Comparison of ENCODE assay signal across 13 cellular contexts in genomic region chr14:32561520-32561919, GRCh38.
DNase-seq lines count a peak whose midpoint lies in the region; ATAC-seq and TF ChIP-seq lines count a peak whose summit lies in the region.
"Had no signal": no experiment of that assay in that cellular context is flagged by ENCODE, and none has a peak within 500 bp of the region (broad histone marks: within the 10 kb centered on the region; RNA-seq: fewer than 3 reads in every experiment).

No MANE protein-coding gene starts in this region.

- ATAC-seq in gastroesophageal sphincter (peak; percentile 72), GM19328 (IDR thresholded peaks at IDR 0.05; ENCODE audit: unreplicated experiment) (no peak)
- ATAC-seq: esophagus mucosa, WTC11 had no signal

- 6% methylated on average over 1 of the region's 1 CpG for WGBS in SK-N-SH (ENCODE audit: low lambda C conversion rate)
- 0 to 17% methylated on average over 1 of the region's 1 CpG for WGBS in gastroesophageal sphincter (ENCODE audit: low coverage in 1 of 2), 2 donors

- no peak for TF ChIP-seq POLR2A in gastroesophageal sphincter (IDR thresholded peaks at IDR 0.05)

- H3F3A ChIP-seq in SK-N-SH (replicated peaks; ENCODE audit: insufficient read depth) = peaks cover 34% of the 10 kb centered on the region

- peak; percentile 29 for DNase-seq in ELR (ENCODE audit: low read depth)
- no peak for DNase-seq in SK-N-SH
- no peak for DNase-seq in anterior cingulate cortex (lab: John Stamatoyannopoulos, UW)
- DNase-seq in NCI-H1048 (lab: John Stamatoyannopoulos, UW) = no peak
- DNase-seq in COLO668 (lab: John Stamatoyannopoulos, UW; ENCODE audit: unreplicated experiment) = no peak
- DNase-seq: activated T-cell treated with anti-CD3 and anti-CD28 coated beads, Interleukin-2, amount 50 U/mL, for 1 hour; Caco-2; SHP77 had no signal

- H2AFZ ChIP-seq in SK-N-SH (ENCODE audit: low read depth) = no peak overlapping the region; the same call in 1 of the 2 replicates

- no peaks in the 10 kb centered on the region for H3K9me3 ChIP-seq in SK-N-SH
- H3K9me3 ChIP-seq in gastroesophageal sphincter = no peaks in the 10 kb centered on the region
- H3K9me3 ChIP-seq: Caco-2 had no signal

- H3K36me3 ChIP-seq in SK-N-SH (replicated peaks in 1 of 2; ENCODE audit: control insufficient read depth in 1 of 2, insufficient read depth in 2 of 2, low read length in 1 of 2) = no peaks in the 10 kb centered on the region
- H3K36me3 ChIP-seq in gastroesophageal sphincter = no peaks in the 10 kb centered on the region
- no peaks in the 10 kb centered on the region for H3K36me3 ChIP-seq in rectal smooth muscle tissue (ENCODE audit: control insufficient read depth, insufficient read depth, low read length)

- H3K9me2 ChIP-seq in SK-N-SH = no peaks in the 10 kb centered on the region

- no peak overlapping the region for H3K4me3 ChIP-seq in SK-N-SH (ENCODE audit: low read depth in 2 of 2, low read length in 1 of 2)
- no peak overlapping the region for H3K4me3 ChIP-seq in gastroesophageal sphincter
- H3K4me3 ChIP-seq in rectal smooth muscle tissue (ENCODE audit: low read length) = no peak overlapping the region

- H3K79me2 ChIP-seq in SK-N-SH (ENCODE audit: insufficient read depth) = 0 out of 2 replicates have a peak, but pooled peaks cover 1% of the 10 kb centered on the region

- peaks cover 7 to 40% of the 10 kb centered on the region in 2 experiments; a peak in 3 of 4 replicates for H3K4me1 ChIP-seq in SK-N-SH (ENCODE audit: control insufficient read depth in 1 of 2, insufficient read depth in 2 of 2, low read depth in 1 of 2, low read length in 1 of 2)
- H3K4me1 ChIP-seq in gastroesophageal sphincter = peaks cover 15 to 61% (median 26%) of the 10 kb centered on the region in 3 donors
- peaks cover 38% of the 10 kb centered on the region for H3K4me1 ChIP-seq in rectal smooth muscle tissue (ENCODE audit: control insufficient read depth, insufficient read depth, low read length)

- CTCF ChIA-PET in SK-N-SH (lab: Yijun Ruan, JAX) = interaction anchor here (1.6 to 2.1 kb wide), 6 partner anchors 12 to 592 kb away, joined by 5 to 21 read pairs (median 12); no protein-coding TSS in a partner anchor

- TF ChIP-seq RAD21 in SK-N-SH (IDR thresholded peaks at IDR 0.05; ENCODE audit: low read length) = no peak

- no peaks in the 10 kb centered on the region for H4K20me1 ChIP-seq in SK-N-SH (ENCODE audit: insufficient read depth)

- H3K27ac ChIP-seq in SK-N-SH (ENCODE audit: low read depth in 2 of 2, low read length in 1 of 2) (peak overlapping the region; percentile 83 to 89), gastroesophageal sphincter (peak overlapping the region; percentile 61 to 73 (median 67)), rectal smooth muscle tissue (ENCODE audit: low read depth, low read length) (peak overlapping the region; percentile 68)

- H3K4me2 ChIP-seq in SK-N-SH = 0 out of 2 replicates have a peak overlapping the region, but pooled peaks have one; percentile 14

- TF ChIP-seq EP300 in SK-N-SH (IDR thresholded peaks at IDR 0.05; ENCODE audit: borderline replicate concordance in 1 of 2, low read depth in 1 of 2, low read length in 1 of 2) = peak; percentile 76 to 98
- no peak for TF ChIP-seq EP300 in gastroesophageal sphincter (IDR thresholded peaks at IDR 0.05)

- H3K9ac ChIP-seq in SK-N-SH (no peak overlapping the region), rectal smooth muscle tissue (ENCODE audit: low read length) (no peak overlapping the region)

- H3K27me3 ChIP-seq in SK-N-SH (ENCODE audit: insufficient read depth) (no peaks in the 10 kb centered on the region), gastroesophageal sphincter (no peaks in the 10 kb centered on the region), rectal smooth muscle tissue (ENCODE audit: control insufficient read depth, insufficient read depth, low read length) (no peaks in the 10 kb centered on the region)

- TF ChIP-seq CTCF in SK-N-SH (IDR thresholded peaks at IDR 0.05) = no peak
- no peak for TF ChIP-seq CTCF in gastroesophageal sphincter (IDR thresholded peaks at IDR 0.05)

- POLR2A ChIA-PET in SK-N-SH (lab: Yijun Ruan, JAX) = no interaction called here

TF ChIP-seq in SK-N-SH, 30 proteins besides CTCF, POLR2A, EP300 and RAD21 (continues in another document):
- TF ChIP-seq REST (IDR thresholded peaks at IDR 0.05; ENCODE audit: low read depth, low read length) (0 out of 2 replicates have a peak, but pooled peaks have one; percentile 51), SMC3 (IDR thresholded peaks at IDR 0.05; ENCODE audit: low read depth, low read length) (no peak), TEAD4 (IDR thresholded peaks at IDR 0.05; ENCODE audit: borderline replicate concordance, insufficient read depth) (peak; percentile 97), ELF1 (IDR thresholded peaks at IDR 0.05) (no peak), MXI1 (IDR thresholded peaks at IDR 0.05; ENCODE audit: low read depth, low read length) (no peak), CHD2 (IDR thresholded peaks at IDR 0.05; ENCODE audit: low read length, partially characterized antibody) (no peak), USF1 (IDR thresholded peaks at IDR 0.05; ENCODE audit: borderline replicate concordance, low read depth) (no peak), TCF12 (IDR thresholded peaks at IDR 0.05) (peak; percentile 99), SIN3A (IDR thresholded peaks at IDR 0.05; ENCODE audit: borderline replicate concordance, low read depth, low read length) (peak; percentile 52; the same call in 1 of the 2 replicates), RCOR1 (IDR thresholded peaks at IDR 0.05; ENCODE audit: low read length) (no peak), NFIC (IDR thresholded peaks at IDR 0.05; ENCODE audit: borderline replicate concordance) (peak; percentile 92), IRF3 (IDR thresholded peaks at IDR 0.05; ENCODE audit: low read depth, low read length) (no peak), USF2 (IDR thresholded peaks at IDR 0.05; ENCODE audit: borderline replicate concordance, low read depth, low read length) (no peak), GABPA (IDR thresholded peaks at IDR 0.05; ENCODE audit: low read depth) (no peak), FOXJ3 (CRISPR knock-in tag; IDR thresholded peaks at IDR 0.05) (no peak), NRF1 (IDR thresholded peaks at IDR 0.05; ENCODE audit: low read depth, low read length) (no peak), YY1 (IDR thresholded peaks at IDR 0.05; ENCODE audit: low read depth) (peak; percentile 80; the same call in 1 of the 2 replicates), RXRA (IDR thresholded peaks at IDR 0.05; ENCODE audit: borderline replicate concordance, low read depth) (peak; percentile 95), RFX5 (IDR thresholded peaks at IDR 0.05; ENCODE audit: low read length) (no peak)
